In genomic region chrX:53695901-53696300, GRCh38 we compare ENCODE assay signal across 14 cellular contexts. TPM values are rescaled to one million over a fixed set of nuclear protein-coding genes. Genes with fewer than 3 reads are reported as not detected.
DNase-seq lines count a peak whose midpoint lies in the region; ATAC-seq and TF ChIP-seq lines count a peak whose summit lies in the region.
"Had no signal": no experiment of that assay in that cellular context is flagged by ENCODE, and none has a peak within 500 bp of the region (broad histone marks: within the 10 kb centered on the region; RNA-seq: fewer than 3 reads in every experiment).

No MANE protein-coding gene starts in this region.

- no peaks in the 10 kb centered on the region for H3K36me3 Mint-ChIP-seq in natural killer cell treated with Interleukin-12 subunit alpha and Interleukin-12 subunit beta and Interleukin-15 and Interleukin-18, amount 100 ng/mL, for 72 hours
- no peaks in the 10 kb centered on the region for H3K36me3 Mint-ChIP-seq in natural killer cell
- peaks cover 20% of the 10 kb centered on the region for H3K36me3 Mint-ChIP-seq in stimulated activated effector memory CD8-positive, alpha-beta T cell treated with anti-CD3 and anti-CD28 coated beads, Interleukin-12 subunit alpha, Interleukin-12 subunit beta, amount 100 ng/mL, for 72 hours
- H3K36me3 Mint-ChIP-seq: mesothelial cell of epicardium had no signal

- no peak for DNase-seq in natural killer cell treated with Interleukin-12 subunit alpha and Interleukin-12 subunit beta and Interleukin-15 and Interleukin-18, amount 100 ng/mL, for 72 hours (ENCODE audit: low spot score)
- no peak for DNase-seq in natural killer cell
- DNase-seq in NCI-H2227 (lab: John Stamatoyannopoulos, UW; ENCODE audit: unreplicated experiment) = peak; percentile 85
- DNase-seq in hypothalamus (lab: John Stamatoyannopoulos, UW) = peak in 29 of 51 donors; percentile 0 to 49 (median 7)
- no peak for DNase-seq in erythroblast (lab: John Stamatoyannopoulos, UW)
- no peak for DNase-seq in suprapubic skin (ENCODE audit: low spot score in 2 of 2)
- DNase-seq in stimulated activated effector memory CD8-positive, alpha-beta T cell treated with anti-CD3 and anti-CD28 coated beads, Interleukin-12 subunit alpha, Interleukin-12 subunit beta, amount 100 ng/mL, for 72 hours (ENCODE audit: low spot score in 2 of 2) = no peak
- DNase-seq: activated CD4-positive, alpha-beta T cell treated with anti-CD3 and anti-CD28 coated beads for 4 hours; activated gamma-delta T cell; CD8-positive, alpha-beta memory T cell; IMR-90; stimulated activated CD4-positive, alpha-beta T cell treated with anti-CD3 and anti-CD28 coated beads, Interleukin-2, amount 100 ng/mL, for 48 hours had no signal

- no peak overlapping the region for H3K4me3 ChIP-seq in suprapubic skin

- no peaks in the 10 kb centered on the region for H3K9me3 ChIP-seq in suprapubic skin

- peak overlapping the region; percentile 9 for H3K4me3 Mint-ChIP-seq in natural killer cell treated with Interleukin-12 subunit alpha and Interleukin-12 subunit beta and Interleukin-15 and Interleukin-18, amount 100 ng/mL, for 72 hours
- no peak overlapping the region for H3K4me3 Mint-ChIP-seq in natural killer cell
- no peak overlapping the region for H3K4me3 Mint-ChIP-seq in stimulated activated effector memory CD8-positive, alpha-beta T cell treated with anti-CD3 and anti-CD28 coated beads, Interleukin-12 subunit alpha, Interleukin-12 subunit beta, amount 100 ng/mL, for 72 hours
- H3K4me3 Mint-ChIP-seq: CD8-positive, alpha-beta memory T cell; mesothelial cell of epicardium had no signal

- intact Hi-C loops in natural killer cell (cut with micrococcal nuclease) = no loop called here

- no peak overlapping the region for H3K27ac ChIP-seq in suprapubic skin

- no peak for TF ChIP-seq POLR2A in erythroblast (IDR thresholded peaks at IDR 0.05; ENCODE audit: low read length)
- TF ChIP-seq POLR2A in suprapubic skin (IDR thresholded peaks at IDR 0.05) = no peak

- H3K9me3 Mint-ChIP-seq in natural killer cell treated with Interleukin-12 subunit alpha and Interleukin-12 subunit beta and Interleukin-15 and Interleukin-18, amount 100 ng/mL, for 72 hours = no peaks in the 10 kb centered on the region
- no peaks in the 10 kb centered on the region for H3K9me3 Mint-ChIP-seq in natural killer cell
- H3K9me3 Mint-ChIP-seq in stimulated activated effector memory CD8-positive, alpha-beta T cell treated with anti-CD3 and anti-CD28 coated beads, Interleukin-12 subunit alpha, Interleukin-12 subunit beta, amount 100 ng/mL, for 72 hours = no peaks in the 10 kb centered on the region
- H3K9me3 Mint-ChIP-seq: CD8-positive, alpha-beta memory T cell had no signal

- no peak for ATAC-seq in natural killer cell treated with Interleukin-12 subunit alpha and Interleukin-12 subunit beta and Interleukin-15 and Interleukin-18, amount 100 ng/mL, for 72 hours
- ATAC-seq in natural killer cell (no peak), HG03196 (IDR thresholded peaks at IDR 0.05; ENCODE audit: unreplicated experiment) (no peak)
- no peak for ATAC-seq in stimulated activated effector memory CD8-positive, alpha-beta T cell treated with anti-CD3 and anti-CD28 coated beads, Interleukin-12 subunit alpha, Interleukin-12 subunit beta, amount 100 ng/mL, for 72 hours

- no peaks in the 10 kb centered on the region for H3K27me3 ChIP-seq in suprapubic skin

- no peaks in the 10 kb centered on the region for H3K4me1 ChIP-seq in suprapubic skin

- H3K36me3 ChIP-seq in suprapubic skin = no peaks in the 10 kb centered on the region

- H3K27me3 Mint-ChIP-seq in natural killer cell treated with Interleukin-12 subunit alpha and Interleukin-12 subunit beta and Interleukin-15 and Interleukin-18, amount 100 ng/mL, for 72 hours = peaks cover 0 to 7% of the 10 kb centered on the region in 2 donors
- H3K27me3 Mint-ChIP-seq in natural killer cell (ENCODE audit: low read depth in 2 of 2) = no peaks in the 10 kb centered on the region

- peak overlapping the region in 1 of 2 donors; percentile 26 for H3K27ac Mint-ChIP-seq in natural killer cell treated with Interleukin-12 subunit alpha and Interleukin-12 subunit beta and Interleukin-15 and Interleukin-18, amount 100 ng/mL, for 72 hours
- H3K27ac Mint-ChIP-seq in natural killer cell = no peak overlapping the region
- no peak overlapping the region for H3K27ac Mint-ChIP-seq in stimulated activated effector memory CD8-positive, alpha-beta T cell treated with anti-CD3 and anti-CD28 coated beads, Interleukin-12 subunit alpha, Interleukin-12 subunit beta, amount 100 ng/mL, for 72 hours
- H3K27ac Mint-ChIP-seq: mesothelial cell of epicardium had no signal

- 62% methylated on average over 8 of the region's 8 CpGs for WGBS in suprapubic skin

- peaks cover 0 to 18% of the 10 kb centered on the region in 2 donors for H3K4me1 Mint-ChIP-seq in natural killer cell treated with Interleukin-12 subunit alpha and Interleukin-12 subunit beta and Interleukin-15 and Interleukin-18, amount 100 ng/mL, for 72 hours (ENCODE audit: low read depth in 2 of 2)
- no peaks in the 10 kb centered on the region for H3K4me1 Mint-ChIP-seq in natural killer cell
- H3K4me1 Mint-ChIP-seq in stimulated activated effector memory CD8-positive, alpha-beta T cell treated with anti-CD3 and anti-CD28 coated beads, Interleukin-12 subunit alpha, Interleukin-12 subunit beta, amount 100 ng/mL, for 72 hours = peaks cover 12% of the 10 kb centered on the region

- TF ChIP-seq EP300 in suprapubic skin (IDR thresholded peaks at IDR 0.05) = no peak

- TF ChIP-seq CTCF in natural killer cell (IDR thresholded peaks at IDR 0.05) = no peak
- TF ChIP-seq CTCF in suprapubic skin (IDR thresholded peaks at IDR 0.05) = no peak

RNA-seq across cellular contexts. Expression of gene HUWE1, which starts 9.4 kb away (rescaled TPM):
- 100 to 1,000 TPM; 574 to 813 TPM for total RNA-seq in natural killer cell treated with Interleukin-12 subunit alpha and Interleukin-12 subunit beta and Interleukin-15 and Interleukin-18, amount 100 ng/mL, for 72 hours
- total RNA-seq in natural killer cell = 100 to 1,000 TPM; 187 to 241 (median 218) TPM
- total RNA-seq in suprapubic skin = 100 to 1,000 TPM; 152 to 208 (median 186) TPM

Comparison
In these comparisons a context has a peak if more than half of its experiments do, and no peak if none do; other contexts are left out.
1. DNase-seq: peak in NCI-H2227 (single experiment) and hypothalamus (29 of 51); none in natural killer cell treated with Interleukin-12 subunit alpha and Interleukin-12 subunit beta and Interleukin-15 and Interleukin-18, amount 100 ng/mL, for 72 hours (single experiment), natural killer cell (single experiment), erythroblast (0 of 2), suprapubic skin (0 of 2) and stimulated activated effector memory CD8-positive, alpha-beta T cell treated with anti-CD3 and anti-CD28 coated beads, Interleukin-12 subunit alpha, Interleukin-12 subunit beta, amount 100 ng/mL, for 72 hours (0 of 2).